In genomic region chr7:5467645-5468044, GRCh38 we compare ENCODE assay signal across 21 cellular contexts.
"Had no signal": no experiment of that assay in that cellular context is flagged by ENCODE, and none has a peak within 500 bp of the region (broad histone marks: within the 10 kb centered on the region; RNA-seq: fewer than 3 reads in every experiment).

No MANE protein-coding gene starts in this region.

- DNase-seq: colonic mucosa; cortex of kidney; effector CD8-positive, alpha-beta T cell; effector memory CD8-positive, alpha-beta T cell; endodermal cell; erythroblast; esophagus squamous epithelium; foreskin fibroblast; foreskin melanocyte; gastrocnemius medialis; glutamatergic neuron; heart right ventricle; hippocampal formation; left cardiac atrium; left lung; left ventricle myocardium superior; lower lobe of right lung; mesenchymal stem cell; midbrain had no signal

- ATAC-seq: effector memory CD8-positive, alpha-beta T cell; esophagus mucosa; gastrocnemius medialis; heart right ventricle; left cardiac atrium; left lung; left ventricle myocardium superior; lower lobe of right lung had no signal

- H3K27ac ChIP-seq: colonic mucosa, epithelial cell of prostate, esophagus squamous epithelium, gastrocnemius medialis, heart right ventricle, left lung, lower lobe of right lung had no signal
